1 cellular context compared by ENCODE assay signal in the genomic region with DNA sequence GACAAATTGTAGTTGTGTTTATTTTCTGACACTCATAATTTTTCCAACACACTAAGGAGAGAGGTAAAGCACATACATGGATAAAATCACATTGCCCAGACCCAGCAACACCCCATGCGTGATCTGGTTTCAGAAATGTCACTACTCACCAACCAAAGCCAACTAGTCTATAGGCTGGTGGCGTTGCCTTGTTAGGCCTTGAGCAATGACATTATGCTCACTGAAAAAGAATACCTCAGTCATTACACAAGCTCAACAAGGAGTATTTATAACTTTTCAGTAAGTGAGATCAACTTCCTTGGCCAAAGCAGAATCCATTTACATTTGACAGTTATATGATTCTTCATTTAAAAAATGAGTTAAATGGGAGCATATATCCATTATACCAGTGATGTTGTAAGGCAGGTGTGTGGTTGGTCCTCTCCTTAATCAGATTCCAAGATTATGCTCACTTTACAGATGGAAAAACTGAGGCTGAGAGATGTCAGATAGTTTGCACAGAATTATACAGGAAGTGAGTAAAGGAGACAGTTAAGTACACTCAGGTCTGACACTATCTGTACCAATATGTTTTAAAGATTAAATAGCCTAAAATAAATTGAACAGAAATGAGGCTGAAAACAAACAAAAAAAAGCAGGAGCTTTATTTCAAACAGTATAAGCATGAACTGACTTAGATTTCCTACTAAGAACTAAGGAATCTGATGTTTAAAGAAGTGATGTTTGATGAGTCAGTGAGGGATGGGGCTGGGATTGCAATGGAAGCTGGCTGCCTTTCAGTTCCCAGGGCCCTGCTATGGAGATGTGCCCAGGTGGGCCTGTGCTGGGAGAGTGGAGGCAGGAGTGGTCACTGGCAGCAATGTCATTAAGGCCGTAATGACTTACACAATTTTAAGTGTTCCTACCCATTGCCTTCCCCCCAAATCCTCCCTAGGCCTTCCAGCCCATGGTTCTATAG.
TF ChIP-seq lines count a peak whose summit lies in the region.

No MANE protein-coding gene starts in this region.

TF ChIP-seq in IMR-90, 13 proteins besides CTCF, POLR2A, EP300 and RAD21 (continued from another document):
- no peak for TF ChIP-seq CHD1 (IDR thresholded peaks at IDR 0.05; ENCODE audit: low read depth, low read length)
- TF ChIP-seq MXI1 (IDR thresholded peaks at IDR 0.05; ENCODE audit: borderline replicate concordance, low read depth, low read length) = no peak
- TF ChIP-seq MAZ (IDR thresholded peaks at IDR 0.05; ENCODE audit: borderline replicate concordance, low read depth, low read length) = no peak
- TF ChIP-seq, protein P1, sequence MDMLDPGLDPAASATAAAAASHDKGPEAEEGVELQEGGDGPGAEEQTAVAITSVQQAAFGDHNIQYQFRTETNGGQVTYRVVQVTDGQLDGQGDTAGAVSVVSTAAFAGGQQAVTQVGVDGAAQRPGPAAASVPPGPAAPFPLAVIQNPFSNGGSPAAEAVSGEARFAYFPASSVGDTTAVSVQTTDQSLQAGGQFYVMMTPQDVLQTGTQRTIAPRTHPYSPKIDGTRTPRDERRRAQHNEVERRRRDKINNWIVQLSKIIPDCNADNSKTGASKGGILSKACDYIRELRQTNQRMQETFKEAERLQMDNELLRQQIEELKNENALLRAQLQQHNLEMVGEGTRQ (IDR thresholded peaks at IDR 0.05; ENCODE audit: low read depth, low read length) = no peak
- TF ChIP-seq, protein P2, sequence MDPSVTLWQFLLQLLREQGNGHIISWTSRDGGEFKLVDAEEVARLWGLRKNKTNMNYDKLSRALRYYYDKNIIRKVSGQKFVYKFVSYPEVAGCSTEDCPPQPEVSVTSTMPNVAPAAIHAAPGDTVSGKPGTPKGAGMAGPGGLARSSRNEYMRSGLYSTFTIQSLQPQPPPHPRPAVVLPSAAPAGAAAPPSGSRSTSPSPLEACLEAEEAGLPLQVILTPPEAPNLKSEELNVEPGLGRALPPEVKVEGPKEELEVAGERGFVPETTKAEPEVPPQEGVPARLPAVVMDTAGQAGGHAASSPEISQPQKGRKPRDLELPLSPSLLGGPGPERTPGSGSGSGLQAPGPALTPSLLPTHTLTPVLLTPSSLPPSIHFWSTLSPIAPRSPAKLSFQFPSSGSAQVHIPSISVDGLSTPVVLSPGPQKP (IDR thresholded peaks at IDR 0.05; ENCODE audit: borderline replicate concordance, low read depth, low read length) = no peak
- TF ChIP-seq RCOR1 (IDR thresholded peaks at IDR 0.05; ENCODE audit: insufficient replicate concordance, low read length) = no peak
- TF ChIP-seq MAFK (IDR thresholded peaks at IDR 0.05; ENCODE audit: low read depth, low read length) = no peak
TF ChIP-seq in IMR-90: peak in this region for 0.
